ENCODE assay signal across 1 cellular context in genomic region chr7:144022169-144022568, GRCh38.
TF ChIP-seq lines count a peak whose summit lies in the region.

No MANE protein-coding gene starts in this region.

TF ChIP-seq in WTC11, 78 proteins besides CTCF, POLR2A, EP300 and RAD21 (continued from another document):
- TF ChIP-seq AR (CRISPR knock-in tag; IDR thresholded peaks at IDR 0.05) (no peak), NFATC4 (CRISPR knock-in tag; IDR thresholded peaks at IDR 0.05) (no peak)
